8 cellular contexts compared by ENCODE assay signal in the genomic region with DNA sequence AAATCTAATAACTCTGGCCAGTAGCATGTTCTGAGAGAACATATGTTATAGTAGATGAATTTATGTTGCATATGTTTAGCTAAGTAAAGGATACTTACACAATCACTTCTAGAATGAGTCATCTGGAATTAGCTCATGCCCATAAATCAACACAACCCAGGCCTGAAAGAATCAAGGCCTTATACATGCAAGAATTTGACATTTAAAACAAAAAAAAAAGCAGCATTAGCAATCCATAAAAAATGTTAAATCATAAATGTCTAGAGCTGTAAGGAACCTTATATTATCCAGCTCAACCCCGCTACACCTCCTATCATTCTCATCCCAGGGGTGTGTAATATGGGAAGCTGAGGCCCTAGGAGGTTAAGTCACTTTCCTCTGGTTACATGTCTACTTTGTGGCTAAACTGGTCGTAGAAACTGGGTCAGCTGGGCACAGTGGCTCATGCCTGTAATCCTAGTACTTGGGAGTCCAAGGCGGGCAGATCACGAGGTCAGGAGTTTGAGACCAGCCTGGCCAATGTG.
A peak's percentile ranks its signal among the peaks of the same experiment; 100 is the strongest.
DNase-seq lines count a peak whose midpoint lies in the region; ATAC-seq and TF ChIP-seq lines count a peak whose summit lies in the region.

No MANE protein-coding gene starts in this region.

- H3K4me3 ChIP-seq in ACC112 (ENCODE audit: low read depth, low read length) (0 out of 2 replicates have a peak overlapping the region, but pooled peaks have one; percentile 11), left lung (no peak overlapping the region)

- H3K27me3 Mint-ChIP-seq in activated T-helper 17 cell treated with anti-CD3 and anti-CD28 coated beads, Interleukin-2, amount 50 U/mL, for 72 hours = peaks cover 4% of the 10 kb centered on the region

- H3K27ac ChIP-seq in ACC112 (ENCODE audit: low read depth, low read length) (peak overlapping the region; percentile 80), left lung (peak overlapping the region; percentile 59 to 72)

- DNase-seq in HS-27A (ENCODE audit: low read depth) (peak; percentile 97), left lung (no peak), mucosa of gallbladder (ENCODE audit: low spot score) (no peak)

- peaks cover 8% of the 10 kb centered on the region for H3K4me1 Mint-ChIP-seq in activated T-helper 17 cell treated with anti-CD3 and anti-CD28 coated beads, Interleukin-2, amount 50 U/mL, for 72 hours

- H3K79me2 ChIP-seq in ACC112 (ENCODE audit: control insufficient read depth, insufficient read depth, low read length, unreplicated experiment) = no peaks in the 10 kb centered on the region

- no peaks in the 10 kb centered on the region for H3K36me3 Mint-ChIP-seq in activated T-helper 17 cell treated with anti-CD3 and anti-CD28 coated beads, Interleukin-2, amount 50 U/mL, for 72 hours (ENCODE audit: low read depth)

- H3K27ac Mint-ChIP-seq in activated T-helper 17 cell treated with anti-CD3 and anti-CD28 coated beads, Interleukin-2, amount 50 U/mL, for 72 hours = no peak overlapping the region

- H2AFZ ChIP-seq in ACC112 (ENCODE audit: low read length, unreplicated experiment) = no peak overlapping the region

- H3K27me3 ChIP-seq in ACC112 (ENCODE audit: insufficient read depth, low read length) = no peaks in the 10 kb centered on the region
- H3K27me3 ChIP-seq in left lung = no peaks in the 10 kb centered on the region

- no peak for TF ChIP-seq CTCF in left lung (IDR thresholded peaks at IDR 0.05)

- peaks cover 37% of the 10 kb centered on the region for H3K4me1 ChIP-seq in ACC112 (ENCODE audit: control insufficient read depth, insufficient read depth, low read length, unreplicated experiment)
- H3K4me1 ChIP-seq in left lung = peaks cover 31 to 79% of the 10 kb centered on the region in 2 donors

- H3K4me3 Mint-ChIP-seq in activated T-helper 17 cell treated with anti-CD3 and anti-CD28 coated beads, Interleukin-2, amount 50 U/mL, for 72 hours = no peak overlapping the region

- peak; percentile 78 for ATAC-seq in activated T-helper 17 cell treated with anti-CD3 and anti-CD28 coated beads, Interleukin-2, amount 50 U/mL, for 72 hours (replicated peaks)
- peak; percentile 66 for ATAC-seq in left lung
- no peak for ATAC-seq in GM19328 (IDR thresholded peaks at IDR 0.05; ENCODE audit: unreplicated experiment)
- no peak for ATAC-seq in HG02884 (IDR thresholded peaks at IDR 0.05; ENCODE audit: unreplicated experiment)
- no peak for ATAC-seq in GM21390 (IDR thresholded peaks at IDR 0.05; ENCODE audit: unreplicated experiment)

- no peaks in the 10 kb centered on the region for H3K9me3 ChIP-seq in left lung

- no peaks in the 10 kb centered on the region for H3K9me3 Mint-ChIP-seq in activated T-helper 17 cell treated with anti-CD3 and anti-CD28 coated beads, Interleukin-2, amount 50 U/mL, for 72 hours

- intact Hi-C loops in left lung (cut with DNase I) = no loop called here

- H3K36me3 ChIP-seq in ACC112 (ENCODE audit: insufficient read depth, low read length) = no peaks in the 10 kb centered on the region
- H3K36me3 ChIP-seq in left lung = no peaks in the 10 kb centered on the region

Comparison
In these comparisons a context has a peak if more than half of its experiments do, and no peak if none do; other contexts are left out.
1. ATAC-seq: peak in activated T-helper 17 cell treated with anti-CD3 and anti-CD28 coated beads, Interleukin-2, amount 50 U/mL, for 72 hours (single experiment) and left lung (single experiment); none in GM19328 (single experiment), HG02884 (single experiment) and GM21390 (single experiment).